In the genomic region with DNA sequence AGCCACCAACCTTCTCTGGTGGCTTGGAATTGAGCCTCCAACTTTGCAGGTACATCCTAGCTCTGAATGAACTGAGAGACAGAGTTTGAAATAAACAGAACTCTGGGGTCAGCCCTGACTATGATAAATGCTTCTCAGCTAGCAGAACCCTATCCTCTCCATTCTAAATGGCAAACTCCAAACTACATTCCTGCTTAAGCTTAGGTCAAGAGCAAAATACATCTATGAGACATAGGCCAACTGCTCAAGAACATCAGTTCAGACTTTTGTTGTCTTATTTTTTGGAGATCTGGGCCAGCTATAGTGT, we compare ENCODE assay signal across 15 cellular contexts. TPM values are rescaled to one million over a fixed set of nuclear protein-coding genes. Genes with fewer than 3 reads are reported as not detected.
DNase-seq lines count a peak whose midpoint lies in the region; ATAC-seq and TF ChIP-seq lines count a peak whose summit lies in the region.
"Had no signal": no experiment of that assay in that cellular context is flagged by ENCODE, and none has a peak within 500 bp of the region (broad histone marks: within the 10 kb centered on the region; RNA-seq: fewer than 3 reads in every experiment).

No MANE protein-coding gene starts in this region.

- no TSS peak for BruUV-seq in A673 (replicated peaks; lab: Mats Ljungman, UMichigan)

- intact Hi-C loops in A673 (cut with micrococcal nuclease; ENCODE audit: unreplicated experiment), result loop anchor here (5.0 kb wide), 1 partner anchor 43 kb away; no protein-coding TSS in a partner anchor

- no peak overlapping the region for H3K4me3 Mint-ChIP-seq in T-helper 1 cell treated with Interleukin-12 subunit alpha and Interleukin-12 subunit beta and Interleukin-4 antibody, amounts not matched to agents 30 μg/mL and 1 μg/mL, for 36 hours
- peak overlapping the region in 7 of 10 donors; percentile 2 to 92 (median 30) for H3K4me3 Mint-ChIP-seq in naive thymus-derived CD8-positive, alpha-beta T cell
- no peak overlapping the region for H3K4me3 Mint-ChIP-seq in progenitor cell of endocrine pancreas (ENCODE audit: low read depth)

- H3K36me3 ChIP-seq in HEK293 (ENCODE audit: control insufficient read depth in 2 of 2, insufficient read depth in 1 of 2, low read length in 2 of 2), result no peaks in the 10 kb centered on the region
- H3K36me3 ChIP-seq in A673 (ENCODE audit: insufficient read depth, low read length, poor library complexity, severe bottlenecking), result no peaks in the 10 kb centered on the region

- H3K4me1 ChIP-seq in HEK293 (ENCODE audit: control insufficient read depth, insufficient read depth, low read length) (peaks cover 14% of the 10 kb centered on the region), A673 (ENCODE audit: insufficient read depth, low read length, poor library complexity, severe bottlenecking) (peaks cover 37% of the 10 kb centered on the region)

- TF ChIP-seq CTCF in HEK293 (tag by site-specific recombination; IDR thresholded peaks at IDR 0.05), result no peak
- no peak for TF ChIP-seq CTCF in progenitor cell of endocrine pancreas (IDR thresholded peaks at IDR 0.05; ENCODE audit: unreplicated experiment)
- TF ChIP-seq CTCF in A673 (conservative IDR thresholded peaks at IDR 0.05; ENCODE audit: low read depth, low read length), result no peak

- peak overlapping the region; percentile 52 for H3K27ac Mint-ChIP-seq in T-helper 1 cell treated with Interleukin-12 subunit alpha and Interleukin-12 subunit beta and Interleukin-4 antibody, amounts not matched to agents 30 μg/mL and 1 μg/mL, for 36 hours
- peak overlapping the region in 1 of 10 donors; percentile 35 for H3K27ac Mint-ChIP-seq in naive thymus-derived CD8-positive, alpha-beta T cell
- no peak overlapping the region for H3K27ac Mint-ChIP-seq in progenitor cell of endocrine pancreas
- H3K27ac Mint-ChIP-seq: H9 had no signal

- ATAC-seq in naive thymus-derived CD8-positive, alpha-beta T cell, result no peak
- ATAC-seq in HG03571 (IDR thresholded peaks at IDR 0.05; ENCODE audit: unreplicated experiment), result no peak

- H3K4me3 ChIP-seq in HEK293 (ENCODE audit: low read depth, low read length) (no peak overlapping the region), A673 (ENCODE audit: low read depth, low read length, poor library complexity, severe bottlenecking) (no peak overlapping the region)
- H3K4me3 ChIP-seq: SK-N-MC had no signal

- peaks cover 44% of the 10 kb centered on the region for H3K4me1 Mint-ChIP-seq in T-helper 1 cell treated with Interleukin-12 subunit alpha and Interleukin-12 subunit beta and Interleukin-4 antibody, amounts not matched to agents 30 μg/mL and 1 μg/mL, for 36 hours (ENCODE audit: low read depth)
- peaks cover 7 to 46% (median 39%) of the 10 kb centered on the region in 4 donors for H3K4me1 Mint-ChIP-seq in naive thymus-derived CD8-positive, alpha-beta T cell
- peaks cover 17% of the 10 kb centered on the region for H3K4me1 Mint-ChIP-seq in progenitor cell of endocrine pancreas (ENCODE audit: low read depth)

- peaks cover 23% of the 10 kb centered on the region for H3K36me3 Mint-ChIP-seq in T-helper 1 cell treated with Interleukin-12 subunit alpha and Interleukin-12 subunit beta and Interleukin-4 antibody, amounts not matched to agents 30 μg/mL and 1 μg/mL, for 36 hours (ENCODE audit: low read depth)
- peaks cover 0 to 8% (median 8%) of the 10 kb centered on the region in 3 donors for H3K36me3 Mint-ChIP-seq in naive thymus-derived CD8-positive, alpha-beta T cell
- H3K36me3 Mint-ChIP-seq in progenitor cell of endocrine pancreas (ENCODE audit: insufficient read depth), result no peaks in the 10 kb centered on the region

- no peaks in the 10 kb centered on the region for H3K27me3 Mint-ChIP-seq in T-helper 1 cell treated with Interleukin-12 subunit alpha and Interleukin-12 subunit beta and Interleukin-4 antibody, amounts not matched to agents 30 μg/mL and 1 μg/mL, for 36 hours (ENCODE audit: low read depth)
- H3K27me3 Mint-ChIP-seq in naive thymus-derived CD8-positive, alpha-beta T cell, result no peaks in the 10 kb centered on the region
- peaks cover 12% of the 10 kb centered on the region for H3K27me3 Mint-ChIP-seq in progenitor cell of endocrine pancreas

- H3K9me3 ChIP-seq in HEK293 (ENCODE audit: control insufficient read depth, insufficient read depth, low read depth, low read length), result no peaks in the 10 kb centered on the region
- no peaks in the 10 kb centered on the region for H3K9me3 ChIP-seq in A673 (ENCODE audit: low read depth, low read length, poor library complexity, severe bottlenecking)

- POLR2A ChIA-PET in HEK293 (lab: Yijun Ruan, JAX), result no interaction called here
- POLR2A ChIA-PET in naive thymus-derived CD8-positive, alpha-beta T cell (lab: Charles Lee), result interaction anchor here (0.7 to 3.5 kb wide), 3 partner anchors 14 to 69 kb away, joined by 3 to 49 read pairs (median 4); no protein-coding TSS in a partner anchor
- POLR2A ChIA-PET in A673 (lab: Charles Lee; ENCODE audit: low non-redundant PET), result interaction anchor here (0.7 kb wide), 1 partner anchor 10 kb away, joined by 3 read pairs; no protein-coding TSS in a partner anchor

- CTCF ChIA-PET in HEK293 (lab: Yijun Ruan, JAX) (interaction anchor here (0.5 to 4.0 kb wide), 6 partner anchors 9 to 116 kb away, joined by 3 to 47 read pairs (median 7); no protein-coding TSS in a partner anchor), A673 (lab: Charles Lee) (interaction anchor here (0.6 to 0.9 kb wide), 2 partner anchors 27 to 1270 kb away, joined by 4 to 5 read pairs; no protein-coding TSS in a partner anchor)

- H3K9me3 Mint-ChIP-seq in T-helper 1 cell treated with Interleukin-12 subunit alpha and Interleukin-12 subunit beta and Interleukin-4 antibody, amounts not matched to agents 30 μg/mL and 1 μg/mL, for 36 hours, result no peaks in the 10 kb centered on the region
- no peaks in the 10 kb centered on the region for H3K9me3 Mint-ChIP-seq in naive thymus-derived CD8-positive, alpha-beta T cell
- no peaks in the 10 kb centered on the region for H3K9me3 Mint-ChIP-seq in progenitor cell of endocrine pancreas (ENCODE audit: low read depth)
- H3K9me3 Mint-ChIP-seq: H9 had no signal

- no peak overlapping the region for H3K27ac ChIP-seq in HEK293 (ENCODE audit: extremely low read depth, low read depth, low read length)
- no peak overlapping the region for H3K27ac ChIP-seq in A673 (ENCODE audit: low read depth, low read length, poor library complexity, severe bottlenecking)
- H3K27ac ChIP-seq: SK-N-MC had no signal

- DNase-seq in T-helper 1 cell (no peak), progenitor cell of endocrine pancreas (ENCODE audit: low spot score, unreplicated experiment) (no peak), A673 (ENCODE audit: low spot score) (no peak), NCI-H774 (lab: John Stamatoyannopoulos, UW) (no peak)
- no peak for DNase-seq in naive thymus-derived CD8-positive, alpha-beta T cell
- DNase-seq: 8988T, H9, NCI-H1092 treated with DMSO at 0.1 percent for 48 hours, NCI-H2081, NCI-H2171 treated with DMSO at 0.1 percent for 48 hours, NCI-H446 had no signal

- no peaks in the 10 kb centered on the region for H3K27me3 ChIP-seq in A673 (replicated peaks; ENCODE audit: insufficient read depth, low read depth, low read length, poor library complexity)

TF ChIP-seq in HEK293, 187 proteins besides CTCF, POLR2A, EP300 and RAD21:
- TF ChIP-seq, protein P1, sequence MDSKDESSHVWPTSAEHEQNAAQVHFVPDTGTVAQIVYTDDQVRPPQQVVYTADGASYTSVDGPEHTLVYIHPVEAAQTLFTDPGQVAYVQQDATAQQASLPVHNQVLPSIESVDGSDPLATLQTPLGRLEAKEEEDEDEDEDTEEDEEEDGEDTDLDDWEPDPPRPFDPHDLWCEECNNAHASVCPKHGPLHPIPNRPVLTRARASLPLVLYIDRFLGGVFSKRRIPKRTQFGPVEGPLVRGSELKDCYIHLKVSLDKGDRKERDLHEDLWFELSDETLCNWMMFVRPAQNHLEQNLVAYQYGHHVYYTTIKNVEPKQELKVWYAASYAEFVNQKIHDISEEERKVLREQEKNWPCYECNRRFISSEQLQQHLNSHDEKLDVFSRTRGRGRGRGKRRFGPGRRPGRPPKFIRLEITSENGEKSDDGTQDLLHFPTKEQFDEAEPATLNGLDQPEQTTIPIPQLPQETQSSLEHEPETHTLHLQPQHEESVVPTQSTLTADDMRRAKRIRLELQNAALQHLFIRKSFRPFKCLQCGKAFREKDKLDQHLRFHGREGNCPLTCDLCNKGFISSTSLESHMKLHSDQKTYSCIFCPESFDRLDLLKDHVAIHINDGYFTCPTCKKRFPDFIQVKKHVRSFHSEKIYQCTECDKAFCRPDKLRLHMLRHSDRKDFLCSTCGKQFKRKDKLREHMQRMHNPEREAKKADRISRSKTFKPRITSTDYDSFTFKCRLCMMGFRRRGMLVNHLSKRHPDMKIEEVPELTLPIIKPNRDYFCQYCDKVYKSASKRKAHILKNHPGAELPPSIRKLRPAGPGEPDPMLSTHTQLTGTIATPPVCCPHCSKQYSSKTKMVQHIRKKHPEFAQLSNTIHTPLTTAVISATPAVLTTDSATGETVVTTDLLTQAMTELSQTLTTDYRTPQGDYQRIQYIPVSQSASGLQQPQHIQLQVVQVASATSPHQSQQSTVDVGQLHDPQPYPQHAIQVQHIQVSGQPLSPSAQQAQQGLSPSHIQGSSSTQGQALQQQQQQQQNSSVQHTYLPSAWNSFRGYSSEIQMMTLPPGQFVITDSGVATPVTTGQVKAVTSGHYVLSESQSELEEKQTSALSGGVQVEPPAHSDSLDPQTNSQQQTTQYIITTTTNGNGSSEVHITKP (tag by site-specific recombination; IDR thresholded peaks at IDR 0.05), result peak; percentile 27; the same call in 1 of the 2 replicates
- TF ChIP-seq GFI1B (tag by site-specific recombination; IDR thresholded peaks at IDR 0.05), result no peak
- TF ChIP-seq ZNF112 (tag by site-specific recombination; IDR thresholded peaks at IDR 0.05), result no peak

RNA-seq across cellular contexts. Expression of gene SH3BP5, which starts 1.5 kb away (rescaled TPM):
- total RNA-seq in naive thymus-derived CD8-positive, alpha-beta T cell, result 1 to 10 TPM; 4.4 to 4.8 TPM
- polyA plus RNA-seq in naive thymus-derived CD8-positive, alpha-beta T cell, result 10 to 100 TPM; 12.1 to 26.1 (median 13.7) TPM
- 11.6 and 14.7 TPM in 2 replicates for total RNA-seq in progenitor cell of endocrine pancreas
- 20.3 and 22.5 TPM in 2 replicates for total RNA-seq in A673 (2021)

Comparison
In these comparisons a context has a peak if more than half of its experiments do, and no peak if none do; other contexts are left out.
1. H3K4me3 Mint-ChIP-seq: peak in naive thymus-derived CD8-positive, alpha-beta T cell (7 of 10); none in T-helper 1 cell treated with Interleukin-12 subunit alpha and Interleukin-12 subunit beta and Interleukin-4 antibody, amounts not matched to agents 30 μg/mL and 1 μg/mL, for 36 hours (single experiment) and progenitor cell of endocrine pancreas (single experiment).